8 cellular contexts compared by ENCODE assay signal in genomic region chr4:175215208-175215607, GRCh38.
"Had no signal": no experiment of that assay in that cellular context is flagged by ENCODE, and none has a peak within 500 bp of the region (broad histone marks: within the 10 kb centered on the region; RNA-seq: fewer than 3 reads in every experiment).

No MANE protein-coding gene starts in this region.

- H3K27me3 Mint-ChIP-seq: IgD-negative memory B cell had no signal

- ATAC-seq: HepG2 had no signal

- H3K27ac ChIP-seq: HL-60, KMS-11 had no signal

- DNase-seq: GOT3, H9, HCEC 1CT, KBM-7 had no signal

- H3K4me3 Mint-ChIP-seq: H9, IgD-negative memory B cell had no signal

- H3K4me1 Mint-ChIP-seq: H9, IgD-negative memory B cell had no signal

- H3K36me3 Mint-ChIP-seq: IgD-negative memory B cell had no signal

- H3K27ac Mint-ChIP-seq: H9 had no signal

- H3K9ac ChIP-seq: KMS-11 had no signal
